Comparison of ENCODE assay signal across 8 cellular contexts in genomic region chr2:240566203-240567136, GRCh38. TPM values are rescaled to one million over a fixed set of nuclear protein-coding genes. Genes with fewer than 3 reads are reported as not detected.
DNase-seq lines count a peak whose midpoint lies in the region; ATAC-seq, FAIRE-seq and TF ChIP-seq lines count a peak whose summit lies in the region.

No MANE protein-coding gene starts in this region.

- peak overlapping the region; percentile 83 for H3K9ac ChIP-seq in HepG2 (ENCODE audit: insufficient read depth, low read depth, low read length)

- peaks cover 57% of the 10 kb centered on the region for H3K4me1 ChIP-seq in HepG2 (ENCODE audit: insufficient read depth, low read length)

- WGBS in HepG2 (ENCODE audit: low lambda C conversion rate), result under 1% methylated on average over 24 of the region's 53 CpGs

- H3K4me2 ChIP-seq in HepG2 (ENCODE audit: low read depth, low read length), result peak overlapping the region; percentile 100

- intact Hi-C loops in HepG2 (cut with micrococcal nuclease; ENCODE audit: unreplicated experiment), result loop anchor here (2.0 kb wide), 1 partner anchor 14 kb away; no protein-coding TSS in a partner anchor

- peaks cover 0 to 7% of the 10 kb centered on the region in 2 experiments; a peak in 2 of 5 replicates for H3K36me3 ChIP-seq in HepG2 (replicated peaks in 1 of 2; ENCODE audit: control insufficient read depth in 1 of 2, insufficient read depth in 2 of 2, low read length in 2 of 2)

- H3K27ac ChIP-seq in HepG2 (ENCODE audit: extremely low read length, insufficient read depth, low read length), result peak overlapping the region; percentile 71

- DNase-seq in AG09319 (ENCODE audit: extremely low read depth, low read depth) (no peak), NCI-H2227 (lab: John Stamatoyannopoulos, UW; ENCODE audit: unreplicated experiment) (peak; percentile 86), cerebellum (ENCODE audit: low spot score) (peak; percentile 88), HepG2 (ENCODE audit: low spot score) (peak; percentile 92)
- DNase-seq in activated CD4-positive, alpha-beta T cell treated with anti-CD3 and anti-CD28 coated beads for 24 hours (ENCODE audit: low read depth in 2 of 2), result peak; percentile 93 to 94
- DNase-seq in stimulated activated CD4-positive, alpha-beta T cell treated with anti-CD3 and anti-CD28 coated beads, Interleukin-4, amount 100 ng/mL, for 24 hours, result peak; percentile 93

- no peaks in the 10 kb centered on the region; a peak in 1 of 5 replicates for H3K27me3 ChIP-seq in HepG2 (ENCODE audit: control insufficient read depth in 1 of 2, insufficient read depth in 2 of 2, low read length in 2 of 2)

- H3K79me2 ChIP-seq in HepG2 (ENCODE audit: insufficient read depth, low read length), result peaks cover 22% of the 10 kb centered on the region

- peak; percentile 10 for TF ChIP-seq RAD21 in HepG2 (CRISPR knock-in tag; IDR thresholded peaks at IDR 0.05)

- CTCF ChIA-PET in HepG2 (lab: Yijun Ruan, JAX; ENCODE audit: low intra/inter-chr PET ratio, low total read pairs), result interaction anchor here (1.1 to 1.2 kb wide), 2 partner anchors 13 to 38 kb away, joined by 4 read pairs; no protein-coding TSS in a partner anchor

- TF ChIP-seq EP300 in HepG2 (IDR thresholded peaks at IDR 0.05; ENCODE audit: low read depth in 2 of 2, low read length in 2 of 2) (no peak), HepG2 (CRISPR knock-in tag; IDR thresholded peaks at IDR 0.05; ENCODE audit: borderline replicate concordance) (no peak)

- H3K9me3 ChIP-seq in HepG2 (ENCODE audit: low read length), result no peaks in the 10 kb centered on the region

- peak; percentile 42 for FAIRE-seq in HepG2 (lab: Jason Lieb, UNC)

- in situ Hi-C loops in HepG2 (cut with HindIII; ENCODE audit: extremely low pct_ligation_motif_present, low pct_unique_long_range_greater_than_20kb), result loop anchor here (25.0 kb wide), 1 partner anchor 646 kb away; no protein-coding TSS in a partner anchor

- peak; percentile 45 for ATAC-seq in GM18867 (IDR thresholded peaks at IDR 0.05; ENCODE audit: unreplicated experiment)
- peak; percentile 40 for ATAC-seq in HG03095 (IDR thresholded peaks at IDR 0.05; ENCODE audit: unreplicated experiment)
- ATAC-seq in HepG2, result peak; percentile 83

- peak overlapping the region; percentile 71 to 89 (median 71) for H3K4me3 ChIP-seq in HepG2 (replicated peaks in 1 of 3; ENCODE audit: insufficient read depth in 1 of 3, low read depth in 2 of 3, low read length in 3 of 3)

- TF ChIP-seq CTCF in AG09319 (IDR thresholded peaks at IDR 0.05; ENCODE audit: low read depth, low read length), result peak; percentile 64
- peak; percentile 81 for TF ChIP-seq CTCF in HepG2 (CRISPR knock-in tag; IDR thresholded peaks at IDR 0.05)

- no peaks in the 10 kb centered on the region; the same call in 1 of the 2 replicates for H4K20me1 ChIP-seq in HepG2 (ENCODE audit: insufficient read depth, low read length)

- POLR2A ChIA-PET in HepG2 (lab: Yijun Ruan, JAX), result interaction anchor here (0.8 to 7.2 kb wide), 14 partner anchors 8 to 315 kb away, joined by 3 to 149 read pairs (median 6); partner anchors contain the start of genes ANKMY1 and CAPN10

- no TSS peak for BruUV-seq in HepG2 (replicated peaks; lab: Mats Ljungman, UMichigan)

- H2AFZ ChIP-seq in HepG2 (ENCODE audit: low read length), result no peak overlapping the region

- TF ChIP-seq POLR2A in HepG2 (IDR thresholded peaks at IDR 0.05; ENCODE audit: insufficient read depth in 1 of 2, low read depth in 2 of 2, low read length in 2 of 2), result peak in 1 of 2 experiments; percentile 56; a peak in 2 of 4 replicates

RNA-seq across cellular contexts. Expression of gene RNPEPL1, which starts 1.8 kb away (rescaled TPM):
- 5.4 TPM for total RNA-seq in cerebellum
- total RNA-seq in HepG2 (2016; rRNA removed; fragmentation: Illumina TruSeq; extraction: Trizol), result 13.0 and 27.6 TPM in 2 replicates
- 21.9 and 24.8 TPM in 2 replicates for total RNA-seq in HepG2 (2016; cell fraction: cytosol; rRNA removed; fragmentation: Illumina TruSeq; extraction: Trizol; ENCODE audit: low read depth)
- 12.9 and 23.2 TPM in 2 replicates for total RNA-seq in HepG2 (2016; cell fraction: insoluble cytoplasmic fraction; rRNA removed; fragmentation: Illumina TruSeq; extraction: Trizol)
- total RNA-seq in HepG2 (2016; cell fraction: membrane; rRNA removed; fragmentation: Illumina TruSeq; extraction: Trizol), result 50.1 and 53.8 TPM in 2 replicates
- 17.5 and 21.9 TPM in 2 replicates for total RNA-seq in HepG2 (2016; cell fraction: nucleus; rRNA removed; fragmentation: Illumina TruSeq; extraction: Trizol)
- 18.0 and 28.8 TPM in 2 replicates for polyA plus RNA-seq in HepG2 (2011; rRNA removed)
- 20.3 and 26.3 TPM in 2 replicates for polyA plus RNA-seq in HepG2 (2011; cell fraction: cytosol; rRNA removed)
- polyA plus RNA-seq in HepG2 (2011; cell fraction: nucleus; rRNA removed), result 94.3 and 114 TPM in 2 replicates
- 37.2 and 56.3 TPM in 2 replicates for polyA plus RNA-seq in HepG2 (2012)
- polyA plus RNA-seq in HepG2 (2016; cell fraction: cytosol; fragmentation: Illumina TruSeq; extraction: Trizol; ENCODE audit: low read depth), result 43.4 and 46.1 TPM in 2 replicates
- polyA plus RNA-seq in HepG2 (2016; cell fraction: insoluble cytoplasmic fraction; fragmentation: Illumina TruSeq; extraction: Trizol; ENCODE audit: low read depth), result 40.1 and 49.6 TPM in 2 replicates
- polyA plus RNA-seq in HepG2 (2016; cell fraction: membrane; fragmentation: Illumina TruSeq; extraction: Trizol; ENCODE audit: low read depth), result 85.0 and 102 TPM in 2 replicates
- 57.9 and 59.3 TPM in 2 replicates for polyA plus RNA-seq in HepG2 (2016; cell fraction: nucleus; fragmentation: Illumina TruSeq; extraction: Trizol; ENCODE audit: insufficient read depth, low read depth)
- 15.3 and 64.5 TPM in 2 replicates for polyA minus RNA-seq in HepG2 (2011; rRNA and poly(A)+ RNA removed; ENCODE audit: low replicate concordance)
- polyA minus RNA-seq in HepG2 (2011; cell fraction: cytosol; rRNA and poly(A)+ RNA removed), result 55.0 and 57.6 TPM in 2 replicates
- polyA minus RNA-seq in HepG2 (2011; cell fraction: nucleus; rRNA and poly(A)+ RNA removed), result 18.6 and 21.0 TPM in 2 replicates

RNA-seq across cellular contexts. Expression of gene DUSP28, which starts 6.3 kb away (rescaled TPM):
- total RNA-seq in cerebellum (3.1 TPM), HepG2 (2016; rRNA removed; fragmentation: Illumina TruSeq; extraction: Trizol) (2.5 and 5.2 TPM in 2 replicates)
- 4.5 and 4.9 TPM in 2 replicates for total RNA-seq in HepG2 (2016; cell fraction: cytosol; rRNA removed; fragmentation: Illumina TruSeq; extraction: Trizol; ENCODE audit: low read depth)
- total RNA-seq in HepG2 (2016; cell fraction: insoluble cytoplasmic fraction; rRNA removed; fragmentation: Illumina TruSeq; extraction: Trizol), result 2.9 and 5.6 TPM in 2 replicates
- total RNA-seq in HepG2 (2016; cell fraction: membrane; rRNA removed; fragmentation: Illumina TruSeq; extraction: Trizol), result 6.2 and 6.3 TPM in 2 replicates
- total RNA-seq in HepG2 (2016; cell fraction: nucleus; rRNA removed; fragmentation: Illumina TruSeq; extraction: Trizol), result 7.1 TPM in 2 replicates
- polyA plus RNA-seq in HepG2 (2011; rRNA removed), result 6.7 and 8.6 TPM in 2 replicates
- 3.4 and 4.1 TPM in 2 replicates for polyA plus RNA-seq in HepG2 (2011; cell fraction: cytosol; rRNA removed)
- 6.6 and 6.7 TPM in 2 replicates for polyA plus RNA-seq in HepG2 (2011; cell fraction: nucleus; rRNA removed)
- polyA plus RNA-seq in HepG2 (2012), result 5.4 and 6.8 TPM in 2 replicates
- 4.9 and 6.2 TPM in 2 replicates for polyA plus RNA-seq in HepG2 (2016; cell fraction: cytosol; fragmentation: Illumina TruSeq; extraction: Trizol; ENCODE audit: low read depth)
- polyA plus RNA-seq in HepG2 (2016; cell fraction: insoluble cytoplasmic fraction; fragmentation: Illumina TruSeq; extraction: Trizol; ENCODE audit: low read depth), result 3.9 and 4.1 TPM in 2 replicates
- 5.5 and 7.1 TPM in 2 replicates for polyA plus RNA-seq in HepG2 (2016; cell fraction: membrane; fragmentation: Illumina TruSeq; extraction: Trizol; ENCODE audit: low read depth)
- 11.1 and 15.5 TPM in 2 replicates for polyA plus RNA-seq in HepG2 (2016; cell fraction: nucleus; fragmentation: Illumina TruSeq; extraction: Trizol; ENCODE audit: insufficient read depth, low read depth)
- polyA minus RNA-seq in HepG2 (2011; rRNA and poly(A)+ RNA removed; ENCODE audit: low replicate concordance), result 2.8 and 4.2 TPM in 2 replicates
- 1.7 and 2.2 TPM in 2 replicates for polyA minus RNA-seq in HepG2 (2011; cell fraction: cytosol; rRNA and poly(A)+ RNA removed)
- polyA minus RNA-seq in HepG2 (2011; cell fraction: nucleus; rRNA and poly(A)+ RNA removed), result 11.5 and 12.3 TPM in 2 replicates

RNA-seq across cellular contexts. Expression of gene ANKMY1, which starts 8.7 kb away (rescaled TPM):
- total RNA-seq in cerebellum (13.2 TPM), HepG2 (2016; rRNA removed; fragmentation: Illumina TruSeq; extraction: Trizol) (7.3 and 11.7 TPM in 2 replicates)
- total RNA-seq in HepG2 (2016; cell fraction: cytosol; rRNA removed; fragmentation: Illumina TruSeq; extraction: Trizol; ENCODE audit: low read depth), result 9.7 and 12.6 TPM in 2 replicates
- 8.8 and 12.4 TPM in 2 replicates for total RNA-seq in HepG2 (2016; cell fraction: insoluble cytoplasmic fraction; rRNA removed; fragmentation: Illumina TruSeq; extraction: Trizol)
- total RNA-seq in HepG2 (2016; cell fraction: membrane; rRNA removed; fragmentation: Illumina TruSeq; extraction: Trizol), result 10.6 and 11.9 TPM in 2 replicates
- 23.2 and 30.1 TPM in 2 replicates for total RNA-seq in HepG2 (2016; cell fraction: nucleus; rRNA removed; fragmentation: Illumina TruSeq; extraction: Trizol)
- 18.8 and 20.5 TPM in 2 replicates for polyA plus RNA-seq in HepG2 (2011; rRNA removed)
- 11.7 and 12.1 TPM in 2 replicates for polyA plus RNA-seq in HepG2 (2011; cell fraction: cytosol; rRNA removed)
- polyA plus RNA-seq in HepG2 (2011; cell fraction: nucleus; rRNA removed), result 55.1 and 66.4 TPM in 2 replicates
- polyA plus RNA-seq in HepG2 (2012), result 8.0 and 8.9 TPM in 2 replicates
- polyA plus RNA-seq in HepG2 (2016; cell fraction: cytosol; fragmentation: Illumina TruSeq; extraction: Trizol; ENCODE audit: low read depth), result 2.6 and 3.4 TPM in 2 replicates
- polyA plus RNA-seq in HepG2 (2016; cell fraction: insoluble cytoplasmic fraction; fragmentation: Illumina TruSeq; extraction: Trizol; ENCODE audit: low read depth), result 7.8 and 8.8 TPM in 2 replicates
- polyA plus RNA-seq in HepG2 (2016; cell fraction: membrane; fragmentation: Illumina TruSeq; extraction: Trizol; ENCODE audit: low read depth), result 4.9 and 6.3 TPM in 2 replicates
- 30.4 and 35.4 TPM in 2 replicates for polyA plus RNA-seq in HepG2 (2016; cell fraction: nucleus; fragmentation: Illumina TruSeq; extraction: Trizol; ENCODE audit: insufficient read depth, low read depth)
- polyA minus RNA-seq in HepG2 (2011; rRNA and poly(A)+ RNA removed; ENCODE audit: low replicate concordance), result 41.3 and 43.1 TPM in 2 replicates
- polyA minus RNA-seq in HepG2 (2011; cell fraction: cytosol; rRNA and poly(A)+ RNA removed), result 6.0 and 6.9 TPM in 2 replicates
- 52.8 and 56.1 TPM in 2 replicates for polyA minus RNA-seq in HepG2 (2011; cell fraction: nucleus; rRNA and poly(A)+ RNA removed)

RNA-seq across cellular contexts. Expression of gene CAPN10, which starts 20.1 kb away (rescaled TPM):
- 31.2 TPM for total RNA-seq in cerebellum
- 16.5 and 32.4 TPM in 2 replicates for total RNA-seq in HepG2 (2016; rRNA removed; fragmentation: Illumina TruSeq; extraction: Trizol)
- 18.3 and 20.3 TPM in 2 replicates for total RNA-seq in HepG2 (2016; cell fraction: cytosol; rRNA removed; fragmentation: Illumina TruSeq; extraction: Trizol; ENCODE audit: low read depth)
- total RNA-seq in HepG2 (2016; cell fraction: insoluble cytoplasmic fraction; rRNA removed; fragmentation: Illumina TruSeq; extraction: Trizol), result 16.1 and 35.0 TPM in 2 replicates
- total RNA-seq in HepG2 (2016; cell fraction: membrane; rRNA removed; fragmentation: Illumina TruSeq; extraction: Trizol), result 28.2 and 28.4 TPM in 2 replicates
- total RNA-seq in HepG2 (2016; cell fraction: nucleus; rRNA removed; fragmentation: Illumina TruSeq; extraction: Trizol), result 26.3 and 36.2 TPM in 2 replicates
- 27.6 and 40.7 TPM in 2 replicates for polyA plus RNA-seq in HepG2 (2011; rRNA removed)
- polyA plus RNA-seq in HepG2 (2011; cell fraction: cytosol; rRNA removed), result 15.8 and 24.7 TPM in 2 replicates
- 157 and 173 TPM in 2 replicates for polyA plus RNA-seq in HepG2 (2011; cell fraction: nucleus; rRNA removed)
- polyA plus RNA-seq in HepG2 (2012), result 24.4 and 27.6 TPM in 2 replicates
- 9.1 and 9.4 TPM in 2 replicates for polyA plus RNA-seq in HepG2 (2016; cell fraction: cytosol; fragmentation: Illumina TruSeq; extraction: Trizol; ENCODE audit: low read depth)
- polyA plus RNA-seq in HepG2 (2016; cell fraction: insoluble cytoplasmic fraction; fragmentation: Illumina TruSeq; extraction: Trizol; ENCODE audit: low read depth), result 17.4 and 18.2 TPM in 2 replicates
- 15.5 and 17.2 TPM in 2 replicates for polyA plus RNA-seq in HepG2 (2016; cell fraction: membrane; fragmentation: Illumina TruSeq; extraction: Trizol; ENCODE audit: low read depth)
- polyA plus RNA-seq in HepG2 (2016; cell fraction: nucleus; fragmentation: Illumina TruSeq; extraction: Trizol; ENCODE audit: insufficient read depth, low read depth), result 59.4 and 61.4 TPM in 2 replicates
- polyA minus RNA-seq in HepG2 (2011; rRNA and poly(A)+ RNA removed; ENCODE audit: low replicate concordance), result 11.2 and 33.8 TPM in 2 replicates
- 10.8 TPM in 2 replicates for polyA minus RNA-seq in HepG2 (2011; cell fraction: cytosol; rRNA and poly(A)+ RNA removed)
- 50.0 and 57.6 TPM in 2 replicates for polyA minus RNA-seq in HepG2 (2011; cell fraction: nucleus; rRNA and poly(A)+ RNA removed)

RNA-seq across cellular contexts. Expression of gene GPR35, which starts 58.8 kb away (rescaled TPM):
- total RNA-seq in cerebellum (2.4 TPM), HepG2 (2016; rRNA removed; fragmentation: Illumina TruSeq; extraction: Trizol) (21.6 and 27.1 TPM in 2 replicates)
- total RNA-seq in HepG2 (2016; cell fraction: cytosol; rRNA removed; fragmentation: Illumina TruSeq; extraction: Trizol; ENCODE audit: low read depth), result 10.2 and 10.8 TPM in 2 replicates
- 21.3 and 26.9 TPM in 2 replicates for total RNA-seq in HepG2 (2016; cell fraction: insoluble cytoplasmic fraction; rRNA removed; fragmentation: Illumina TruSeq; extraction: Trizol)
- total RNA-seq in HepG2 (2016; cell fraction: membrane; rRNA removed; fragmentation: Illumina TruSeq; extraction: Trizol), result 25.5 and 33.7 TPM in 2 replicates
- total RNA-seq in HepG2 (2016; cell fraction: nucleus; rRNA removed; fragmentation: Illumina TruSeq; extraction: Trizol), result 19.4 and 20.1 TPM in 2 replicates
- 44.2 and 60.8 TPM in 2 replicates for polyA plus RNA-seq in HepG2 (2011; rRNA removed)
- 37.9 and 80.2 TPM in 2 replicates for polyA plus RNA-seq in HepG2 (2011; cell fraction: cytosol; rRNA removed)
- polyA plus RNA-seq in HepG2 (2011; cell fraction: nucleus; rRNA removed), result 150 and 165 TPM in 2 replicates
- polyA plus RNA-seq in HepG2 (2012), result 34.0 and 39.9 TPM in 2 replicates
- 6.5 and 7.6 TPM in 2 replicates for polyA plus RNA-seq in HepG2 (2016; cell fraction: cytosol; fragmentation: Illumina TruSeq; extraction: Trizol; ENCODE audit: low read depth)
- polyA plus RNA-seq in HepG2 (2016; cell fraction: insoluble cytoplasmic fraction; fragmentation: Illumina TruSeq; extraction: Trizol; ENCODE audit: low read depth), result 14.4 and 15.8 TPM in 2 replicates
- polyA plus RNA-seq in HepG2 (2016; cell fraction: membrane; fragmentation: Illumina TruSeq; extraction: Trizol; ENCODE audit: low read depth), result 17.8 and 17.9 TPM in 2 replicates
- polyA plus RNA-seq in HepG2 (2016; cell fraction: nucleus; fragmentation: Illumina TruSeq; extraction: Trizol; ENCODE audit: insufficient read depth, low read depth), result 29.6 and 37.8 TPM in 2 replicates
- polyA minus RNA-seq in HepG2 (2011; rRNA and poly(A)+ RNA removed; ENCODE audit: low replicate concordance), result 0.14 and 219 TPM in 2 replicates
- 44.3 and 46.7 TPM in 2 replicates for polyA minus RNA-seq in HepG2 (2011; cell fraction: cytosol; rRNA and poly(A)+ RNA removed)
- polyA minus RNA-seq in HepG2 (2011; cell fraction: nucleus; rRNA and poly(A)+ RNA removed), result 30.9 and 33.3 TPM in 2 replicates
